In genomic region chr17:49121696-49122292, GRCh38 we compare ENCODE assay signal across 35 cellular contexts. TPM values are rescaled to one million over a fixed set of nuclear protein-coding genes. Genes with fewer than 3 reads are reported as not detected.
"Had no signal": no experiment of that assay in that cellular context is flagged by ENCODE, and none has a peak within 500 bp of the region (broad histone marks: within the 10 kb centered on the region; RNA-seq: fewer than 3 reads in every experiment).

No MANE protein-coding gene starts in this region.

- ATAC-seq: esophagus mucosa; gastrocnemius medialis; heart left ventricle; left cardiac atrium; left lung; mucosa of descending colon; natural killer cell treated with Interleukin-12 subunit alpha and Interleukin-12 subunit beta and Interleukin-15 and Interleukin-18, amount 100 ng/mL, for 72 hours; sciatic nerve had no signal

- H3K36me3 Mint-ChIP-seq: naive B cell; natural killer cell treated with Interleukin-12 subunit alpha and Interleukin-12 subunit beta and Interleukin-15 and Interleukin-18, amount 100 ng/mL, for 72 hours; type B pancreatic cell had no signal

- H3K4me3 ChIP-seq: dorsolateral prefrontal cortex, gastrocnemius medialis, heart left ventricle, hepatocyte, left lung, mucosa of descending colon, smooth muscle cell, stomach, testis, tibial artery had no signal

- H3K27ac ChIP-seq: dorsolateral prefrontal cortex, epithelial cell of prostate, gastrocnemius medialis, heart left ventricle, hepatocyte, left lung, neutrophil, parathyroid adenoma, stomach, testis, tibial artery had no signal

- H3K4me1 Mint-ChIP-seq: mesothelial cell of epicardium had no signal

- H3K9me3 ChIP-seq: gastrocnemius medialis, left lung, mucosa of descending colon, neutrophil, testis, tibial artery had no signal

- H3K36me3 ChIP-seq: gastrocnemius medialis, heart left ventricle, left lung, neutrophil, stomach, tibial artery had no signal

- H3K4me1 ChIP-seq: gastrocnemius medialis, heart left ventricle, left lung, parathyroid adenoma, testis, tibial artery had no signal

- H3K9me3 Mint-ChIP-seq: naive B cell; natural killer cell treated with Interleukin-12 subunit alpha and Interleukin-12 subunit beta and Interleukin-15 and Interleukin-18, amount 100 ng/mL, for 72 hours; type B pancreatic cell had no signal

- DNase-seq: dorsolateral prefrontal cortex; effector CD4-positive, alpha-beta T cell; foreskin fibroblast; gastrocnemius medialis; heart left ventricle; left cardiac atrium; left lung; mesenchymal stem cell; mucosa of descending colon; naive B cell; stimulated activated CD4-positive, alpha-beta T cell treated with anti-CD3 and anti-CD28 coated beads, Interleukin-12 subunit alpha, Interleukin-12 subunit beta, amount 100 ng/mL, for 4 hours; stimulated activated CD4-positive, alpha-beta T cell treated with anti-CD3 and anti-CD28 coated beads, Interleukin-1b, Interleukin-23, amount 100 ng/mL, for 48 hours; stimulated activated CD4-positive, alpha-beta T cell treated with anti-CD3 and anti-CD28 coated beads, Interleukin-4, amount 100 ng/mL, for 1 hour; stimulated activated CD8-positive, alpha-beta memory T cell treated with anti-CD3 and anti-CD28 coated beads, Interleukin-4, amount 100 ng/mL, for 48 hours; stimulated activated naive CD4-positive, alpha-beta T cell; stomach; testis; tibial artery had no signal

- H3K27ac Mint-ChIP-seq: mesothelial cell of epicardium; naive B cell; natural killer cell treated with Interleukin-12 subunit alpha and Interleukin-12 subunit beta and Interleukin-15 and Interleukin-18, amount 100 ng/mL, for 72 hours; progenitor cell of endocrine pancreas; type B pancreatic cell had no signal

- H3K4me3 Mint-ChIP-seq: mesothelial cell of epicardium; naive B cell; natural killer cell treated with Interleukin-12 subunit alpha and Interleukin-12 subunit beta and Interleukin-15 and Interleukin-18, amount 100 ng/mL, for 72 hours; neural crest cell; type B pancreatic cell had no signal

RNA-seq across cellular contexts. Expression of gene B4GALNT2, which starts 10.8 kb away (rescaled TPM):
- total RNA-seq: glomerular endothelial cell; lung microvascular endothelial cell; natural killer cell treated with Interleukin-12 subunit alpha and Interleukin-12 subunit beta and Interleukin-15 and Interleukin-18, amount 100 ng/mL, for 72 hours; neural crest cell; omental fat pad; subcutaneous adipose tissue; urinary bladder had no signal
